ENCODE assay signal across 1 cellular context in the genomic region with DNA sequence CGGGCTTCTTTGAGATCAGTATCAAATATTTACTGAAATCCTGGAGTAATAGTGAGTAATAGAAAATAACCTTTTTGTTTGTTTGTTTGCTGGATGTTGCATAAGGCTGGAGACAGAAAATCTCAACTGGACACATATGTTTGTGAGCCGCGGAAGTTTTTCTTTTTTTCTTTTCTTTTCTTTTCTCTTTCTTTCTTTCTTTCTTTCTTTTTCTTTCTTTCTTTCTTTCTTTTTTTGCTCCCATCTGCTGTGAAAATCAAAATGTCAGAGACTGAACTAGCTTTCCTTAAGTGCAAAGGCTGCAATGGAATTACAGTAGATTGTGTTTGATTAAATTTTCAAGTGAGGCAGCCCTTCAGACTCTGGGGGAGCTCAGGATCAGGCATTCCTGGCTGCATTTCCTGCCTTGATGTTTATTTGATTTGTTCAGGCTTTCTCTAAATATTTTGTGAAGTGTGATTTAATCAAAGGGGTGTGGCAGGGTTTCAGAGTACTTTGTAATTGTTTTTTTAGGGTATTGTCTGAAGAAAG.
TF ChIP-seq lines count a peak whose summit lies in the region.

No MANE protein-coding gene starts in this region.

TF ChIP-seq in liver, 16 proteins besides CTCF, POLR2A, EP300 and RAD21 (continued from another document):
- TF ChIP-seq, protein P1, sequence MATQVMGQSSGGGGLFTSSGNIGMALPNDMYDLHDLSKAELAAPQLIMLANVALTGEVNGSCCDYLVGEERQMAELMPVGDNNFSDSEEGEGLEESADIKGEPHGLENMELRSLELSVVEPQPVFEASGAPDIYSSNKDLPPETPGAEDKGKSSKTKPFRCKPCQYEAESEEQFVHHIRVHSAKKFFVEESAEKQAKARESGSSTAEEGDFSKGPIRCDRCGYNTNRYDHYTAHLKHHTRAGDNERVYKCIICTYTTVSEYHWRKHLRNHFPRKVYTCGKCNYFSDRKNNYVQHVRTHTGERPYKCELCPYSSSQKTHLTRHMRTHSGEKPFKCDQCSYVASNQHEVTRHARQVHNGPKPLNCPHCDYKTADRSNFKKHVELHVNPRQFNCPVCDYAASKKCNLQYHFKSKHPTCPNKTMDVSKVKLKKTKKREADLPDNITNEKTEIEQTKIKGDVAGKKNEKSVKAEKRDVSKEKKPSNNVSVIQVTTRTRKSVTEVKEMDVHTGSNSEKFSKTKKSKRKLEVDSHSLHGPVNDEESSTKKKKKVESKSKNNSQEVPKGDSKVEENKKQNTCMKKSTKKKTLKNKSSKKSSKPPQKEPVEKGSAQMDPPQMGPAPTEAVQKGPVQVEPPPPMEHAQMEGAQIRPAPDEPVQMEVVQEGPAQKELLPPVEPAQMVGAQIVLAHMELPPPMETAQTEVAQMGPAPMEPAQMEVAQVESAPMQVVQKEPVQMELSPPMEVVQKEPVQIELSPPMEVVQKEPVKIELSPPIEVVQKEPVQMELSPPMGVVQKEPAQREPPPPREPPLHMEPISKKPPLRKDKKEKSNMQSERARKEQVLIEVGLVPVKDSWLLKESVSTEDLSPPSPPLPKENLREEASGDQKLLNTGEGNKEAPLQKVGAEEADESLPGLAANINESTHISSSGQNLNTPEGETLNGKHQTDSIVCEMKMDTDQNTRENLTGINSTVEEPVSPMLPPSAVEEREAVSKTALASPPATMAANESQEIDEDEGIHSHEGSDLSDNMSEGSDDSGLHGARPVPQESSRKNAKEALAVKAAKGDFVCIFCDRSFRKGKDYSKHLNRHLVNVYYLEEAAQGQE (IDR thresholded peaks at IDR 0.05), result no peak
- TF ChIP-seq RXRA (IDR thresholded peaks at IDR 0.05), result no peak
- peak; percentile 10 for TF ChIP-seq TAF1 (conservative IDR thresholded peaks at IDR 0.05)
